8 cellular contexts compared by ENCODE assay signal in the genomic region with DNA sequence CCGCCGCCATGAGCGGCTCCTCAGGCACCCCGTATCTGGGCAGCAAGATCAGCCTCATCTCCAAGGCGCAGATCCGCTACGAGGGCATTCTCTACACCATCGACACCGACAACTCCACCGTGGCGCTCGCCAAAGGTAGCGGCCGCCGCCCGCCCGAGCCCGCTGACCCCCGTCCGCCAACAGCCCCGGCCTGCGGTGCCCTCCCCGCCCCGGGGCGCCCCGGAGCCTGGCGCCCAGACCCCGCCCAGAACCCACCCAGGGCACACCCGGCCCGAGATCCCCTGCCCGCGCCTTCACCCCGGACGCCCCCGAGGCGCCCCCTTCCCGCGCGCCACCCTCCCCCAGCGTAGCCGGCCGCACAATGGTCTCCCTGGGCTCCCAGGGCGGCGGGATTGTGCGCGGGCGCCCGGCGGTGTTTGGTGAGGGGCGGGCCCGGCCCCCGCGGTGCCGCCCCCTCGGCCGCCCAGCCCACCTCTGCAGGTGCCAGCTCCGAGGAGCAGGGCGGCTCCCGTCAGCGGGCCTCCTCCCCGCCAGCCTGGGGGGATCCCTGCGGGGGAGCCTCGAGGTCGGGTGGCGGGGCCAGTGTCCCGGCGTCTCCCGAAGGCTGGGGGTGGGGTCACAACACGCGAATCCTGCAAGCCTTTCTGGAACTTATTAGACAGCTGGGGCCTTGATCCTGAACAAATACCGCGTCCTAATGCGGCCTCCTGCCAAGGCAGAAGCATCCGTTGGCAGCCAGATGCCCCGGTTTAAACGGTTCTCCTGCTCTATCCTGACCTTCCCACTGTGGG. TPM values are rescaled to one million over a fixed set of nuclear protein-coding genes. Genes with fewer than 3 reads are reported as not detected.
DNase-seq lines count a peak whose midpoint lies in the region; ATAC-seq, FAIRE-seq and TF ChIP-seq lines count a peak whose summit lies in the region.

No MANE protein-coding gene starts in this region.

- H3K27ac ChIP-seq in endothelial cell of umbilical vein (ENCODE audit: insufficient read depth, low read depth, low read length) = peak overlapping the region; percentile 22

- peaks cover 35% of the 10 kb centered on the region for H3K36me3 Mint-ChIP-seq in activated CD4-positive, alpha-beta T cell treated with anti-CD3 and anti-CD28 coated beads, Interleukin-2, amount 10 ng/mL, durations not matched to agents 7 days and 5 days (ENCODE audit: low read depth)
- peaks cover 0 to 38% (median 4%) of the 10 kb centered on the region in 3 donors for H3K36me3 Mint-ChIP-seq in naive thymus-derived CD8-positive, alpha-beta T cell

- CTCF ChIA-PET in activated CD4-positive, alpha-beta T cell treated with anti-CD3 and anti-CD28 coated beads, Interleukin-2, amount 10 ng/mL, durations not matched to agents 7 days and 5 days (lab: Charles Lee) = interaction anchor here (0.6 to 1.4 kb wide), 5 partner anchors 11 to 631 kb away, joined by 3 read pairs; no protein-coding TSS in a partner anchor
- CTCF ChIA-PET in endothelial cell of umbilical vein (lab: Charles Lee) = interaction anchor here (0.9 to 3.1 kb wide), 5 partner anchors 12 to 112 kb away, joined by 3 to 22 read pairs (median 10); no protein-coding TSS in a partner anchor

- dilution Hi-C loops in endothelial cell of umbilical vein (cut with MboI; ENCODE audit: extremely low pct_ligation_motif_present, low sequenced_read_pairs) = no loop called here

- H3K4me2 ChIP-seq in endothelial cell of umbilical vein (ENCODE audit: insufficient read depth, low read length) = peak overlapping the region; percentile 79

- H3K4me3 Mint-ChIP-seq in activated CD4-positive, alpha-beta T cell treated with anti-CD3 and anti-CD28 coated beads, Interleukin-2, amount 10 ng/mL, durations not matched to agents 7 days and 5 days = peak overlapping the region; percentile 79
- H3K4me3 Mint-ChIP-seq in naive thymus-derived CD8-positive, alpha-beta T cell = peak overlapping the region; percentile 80 to 92 (median 85)

- no peak for TF ChIP-seq CTCF in endothelial cell of umbilical vein (IDR thresholded peaks at IDR 0.05; ENCODE audit: extremely low read depth in 1 of 2, insufficient read depth in 1 of 2, low read depth in 1 of 2, low read length in 2 of 2)

- no TSS peak for BruUV-seq in endothelial cell of umbilical vein (replicated peaks; lab: Mats Ljungman, UMichigan)

- H3K36me3 ChIP-seq in HAP-1 (replicated peaks) = peaks cover 36% of the 10 kb centered on the region
- H3K36me3 ChIP-seq in endothelial cell of umbilical vein (ENCODE audit: control insufficient read depth in 2 of 2, extremely low read depth in 1 of 2, insufficient read depth in 2 of 2, low read length in 2 of 2) = peaks cover 9 to 22% of the 10 kb centered on the region in 2 experiments

- peak; percentile 52 for FAIRE-seq in endothelial cell of umbilical vein (lab: Jason Lieb, UNC)

- H3K27me3 Mint-ChIP-seq in activated CD4-positive, alpha-beta T cell treated with anti-CD3 and anti-CD28 coated beads, Interleukin-2, amount 10 ng/mL, durations not matched to agents 7 days and 5 days = no peaks in the 10 kb centered on the region
- no peaks in the 10 kb centered on the region for H3K27me3 Mint-ChIP-seq in naive thymus-derived CD8-positive, alpha-beta T cell

- peak overlapping the region; percentile 57 for H3K9ac ChIP-seq in endothelial cell of umbilical vein (replicated peaks; ENCODE audit: extremely low read depth, insufficient read depth, low read length)

- no peaks in the 10 kb centered on the region for H3K9me1 ChIP-seq in endothelial cell of umbilical vein (replicated peaks; ENCODE audit: control insufficient read depth, extremely low read depth, insufficient read depth, low read length)

- H3K27me3 ChIP-seq in HAP-1 (ENCODE audit: low read depth) = no peaks in the 10 kb centered on the region
- H3K27me3 ChIP-seq in endothelial cell of umbilical vein (ENCODE audit: control insufficient read depth in 2 of 2, insufficient read depth in 2 of 2, low read length in 2 of 2) = peaks cover 7% of the 10 kb centered on the region in 2 experiments

- H4K20me1 ChIP-seq in endothelial cell of umbilical vein (replicated peaks; ENCODE audit: control insufficient read depth, extremely low read depth, insufficient read depth, low read length) = no peaks in the 10 kb centered on the region

- H3K4me3 ChIP-seq in HAP-1 (peak overlapping the region; percentile 47), endothelial cell of umbilical vein (replicated peaks in 1 of 3; ENCODE audit: insufficient read depth in 1 of 3, low read depth in 1 of 3, low read length in 3 of 3) (peak overlapping the region; percentile 56 to 76 (median 65))

- H3K4me1 ChIP-seq in HAP-1 (peaks cover 8% of the 10 kb centered on the region; the same call in 1 of the 2 replicates), endothelial cell of umbilical vein (ENCODE audit: control insufficient read depth, extremely low read depth, insufficient read depth, low read length) (peaks cover 11% of the 10 kb centered on the region)

- in situ Hi-C loops in HAP-1 (cut with MboI; ENCODE audit: low sequenced_read_pairs) = loop anchor here (5.0 kb wide), 1 partner anchor 61 kb away; no protein-coding TSS in a partner anchor

- peak; percentile 25 to 31 for ATAC-seq in naive thymus-derived CD8-positive, alpha-beta T cell

- no peaks in the 10 kb centered on the region for H3K9me3 Mint-ChIP-seq in activated CD4-positive, alpha-beta T cell treated with anti-CD3 and anti-CD28 coated beads, Interleukin-2, amount 10 ng/mL, durations not matched to agents 7 days and 5 days
- peaks cover 0 to 5% (median 0%) of the 10 kb centered on the region in 9 donors for H3K9me3 Mint-ChIP-seq in naive thymus-derived CD8-positive, alpha-beta T cell

- peak overlapping the region; percentile 75 for H3K27ac Mint-ChIP-seq in activated CD4-positive, alpha-beta T cell treated with anti-CD3 and anti-CD28 coated beads, Interleukin-2, amount 10 ng/mL, durations not matched to agents 7 days and 5 days
- peak overlapping the region in 9 of 10 donors; percentile 69 to 90 (median 84) for H3K27ac Mint-ChIP-seq in naive thymus-derived CD8-positive, alpha-beta T cell

- no peak for TF ChIP-seq POLR2A in endothelial cell of umbilical vein (IDR thresholded peaks at IDR 0.05; ENCODE audit: low read depth, low read length)

- intact Hi-C loops in endothelial cell of umbilical vein (cut with micrococcal nuclease) = loop anchor here (1.0 to 5.0 kb wide), 4 partner anchors 20 to 111 kb away; a partner anchor contains a TSS

- POLR2A ChIA-PET in activated CD4-positive, alpha-beta T cell treated with anti-CD3 and anti-CD28 coated beads, Interleukin-2, amount 10 ng/mL, durations not matched to agents 7 days and 5 days (lab: Charles Lee) = interaction anchor here (1.1 kb wide), 1 partner anchor 20 kb away, joined by 3 read pairs; a partner anchor contains a TSS
- POLR2A ChIA-PET in endothelial cell of umbilical vein (lab: Charles Lee) = interaction anchor here (0.5 to 2.0 kb wide), 3 partner anchors 27 to 501 kb away, joined by 3 to 18 read pairs (median 3); a partner anchor contains a TSS
- POLR2A ChIA-PET in naive thymus-derived CD8-positive, alpha-beta T cell (lab: Charles Lee) = interaction anchor here (0.6 to 6.8 kb wide), 10 partner anchors 10 to 888 kb away, joined by 3 to 158 read pairs (median 12); a partner anchor contains a TSS

- DNase-seq in NCI-H1436 (lab: John Stamatoyannopoulos, UW) (peak; percentile 60), NCI-H1436 treated with DMSO at 0.1 percent for 48 hours (lab: John Stamatoyannopoulos, UW) (no peak), HAP-1 (ENCODE audit: low spot score in 2 of 2) (peak in 1 of 2 experiments; percentile 62), NCI-H1048 (lab: John Stamatoyannopoulos, UW) (peak; percentile 30), endothelial cell of umbilical vein (ENCODE audit: low read depth, low spot score) (peak; percentile 11)
- peak; percentile 38 for DNase-seq in activated CD4-positive, alpha-beta T cell treated with anti-CD3 and anti-CD28 coated beads, Interleukin-2, amount 10 ng/mL, durations not matched to agents 7 days and 5 days
- DNase-seq in naive thymus-derived CD8-positive, alpha-beta T cell = peak in 9 of 10 donors; percentile 35 to 70 (median 59)
- no peak for DNase-seq in effector CD4-positive, alpha-beta T cell

- H3K9me3 ChIP-seq in HAP-1 (no peaks in the 10 kb centered on the region), endothelial cell of umbilical vein (replicated peaks; ENCODE audit: control insufficient read depth, insufficient read depth, low read length) (no peaks in the 10 kb centered on the region)

- peaks cover 47% of the 10 kb centered on the region for H3K4me1 Mint-ChIP-seq in activated CD4-positive, alpha-beta T cell treated with anti-CD3 and anti-CD28 coated beads, Interleukin-2, amount 10 ng/mL, durations not matched to agents 7 days and 5 days
- H3K4me1 Mint-ChIP-seq in naive thymus-derived CD8-positive, alpha-beta T cell = peaks cover 25 to 65% (median 58%) of the 10 kb centered on the region in 4 donors

- peak overlapping the region; percentile 88 for H2AFZ ChIP-seq in endothelial cell of umbilical vein (ENCODE audit: low read depth, low read length)

- peaks cover 16% of the 10 kb centered on the region for H3K79me2 ChIP-seq in endothelial cell of umbilical vein (ENCODE audit: control insufficient read depth, insufficient read depth, low read length)

RNA-seq across cellular contexts. Expression of a gene that starts 0.6 kb away (rescaled TPM):
- total RNA-seq in activated CD4-positive, alpha-beta T cell treated with anti-CD3 and anti-CD28 coated beads, Interleukin-2, amount 10 ng/mL, durations not matched to agents 7 days and 5 days = 10 to 100 TPM; 42.6 to 47.1 TPM
- 31.1 and 34.0 TPM in 2 replicates for total RNA-seq in endothelial cell of umbilical vein
- 32.5 and 37.0 TPM in 2 replicates for polyA plus RNA-seq in endothelial cell of umbilical vein
- 25.5 and 28.8 TPM in 2 replicates for polyA plus RNA-seq in endothelial cell of umbilical vein (2011; cell fraction: cytosol; rRNA removed)
- 29.2 and 29.5 TPM in 2 replicates for polyA plus RNA-seq in endothelial cell of umbilical vein (2011; cell fraction: nucleus; rRNA removed)
- polyA plus RNA-seq in endothelial cell of umbilical vein (2012) = 25.4 and 25.9 TPM in 2 replicates
- 21.0 and 23.0 TPM in 2 replicates for polyA minus RNA-seq in endothelial cell of umbilical vein
- polyA minus RNA-seq in endothelial cell of umbilical vein (2011; cell fraction: cytosol; rRNA and poly(A)+ RNA removed) = 24.1 TPM
- polyA minus RNA-seq in endothelial cell of umbilical vein (2011; cell fraction: nucleus; rRNA and poly(A)+ RNA removed) = 13.8 and 14.6 TPM in 2 replicates
- total RNA-seq in naive thymus-derived CD8-positive, alpha-beta T cell = 10 to 100 TPM; 53.5 to 55.8 TPM
- polyA plus RNA-seq in naive thymus-derived CD8-positive, alpha-beta T cell = 1 to 10 TPM; 1.5 to 2.4 (median 2.4) TPM

RNA-seq across cellular contexts. Expression of a gene that starts 20.3 kb away (rescaled TPM):
- total RNA-seq in activated CD4-positive, alpha-beta T cell treated with anti-CD3 and anti-CD28 coated beads, Interleukin-2, amount 10 ng/mL, durations not matched to agents 7 days and 5 days = 100 to 1,000 TPM; 250 to 306 TPM
- 389 and 393 TPM in 2 replicates for total RNA-seq in endothelial cell of umbilical vein
- 783 and 826 TPM in 2 replicates for polyA plus RNA-seq in endothelial cell of umbilical vein
- 661 and 723 TPM in 2 replicates for polyA plus RNA-seq in endothelial cell of umbilical vein (2011; cell fraction: cytosol; rRNA removed)
- polyA plus RNA-seq in endothelial cell of umbilical vein (2011; cell fraction: nucleus; rRNA removed) = 410 and 499 TPM in 2 replicates
- polyA plus RNA-seq in endothelial cell of umbilical vein (2012) = 438 and 526 TPM in 2 replicates
- 230 and 251 TPM in 2 replicates for polyA minus RNA-seq in endothelial cell of umbilical vein
- 190 TPM for polyA minus RNA-seq in endothelial cell of umbilical vein (2011; cell fraction: cytosol; rRNA and poly(A)+ RNA removed)
- 48.9 and 53.7 TPM in 2 replicates for polyA minus RNA-seq in endothelial cell of umbilical vein (2011; cell fraction: nucleus; rRNA and poly(A)+ RNA removed)
- 100 to 1,000 TPM; 178 to 185 TPM for total RNA-seq in naive thymus-derived CD8-positive, alpha-beta T cell
- polyA plus RNA-seq in naive thymus-derived CD8-positive, alpha-beta T cell = 100 to 1,000 TPM; 362 to 473 (median 419) TPM

RNA-seq across cellular contexts. Expression of a gene that starts 20.7 kb away (rescaled TPM):
- 10 to 100 TPM; 17.3 to 19.7 TPM for total RNA-seq in activated CD4-positive, alpha-beta T cell treated with anti-CD3 and anti-CD28 coated beads, Interleukin-2, amount 10 ng/mL, durations not matched to agents 7 days and 5 days
- 21.7 and 22.1 TPM in 2 replicates for total RNA-seq in endothelial cell of umbilical vein
- 15.4 and 21.0 TPM in 2 replicates for polyA plus RNA-seq in endothelial cell of umbilical vein
- 4.9 and 8.4 TPM in 2 replicates for polyA plus RNA-seq in endothelial cell of umbilical vein (2011; cell fraction: cytosol; rRNA removed)
- 40.5 and 40.6 TPM in 2 replicates for polyA plus RNA-seq in endothelial cell of umbilical vein (2011; cell fraction: nucleus; rRNA removed)
- 8.9 and 11.2 TPM in 2 replicates for polyA plus RNA-seq in endothelial cell of umbilical vein (2012)
- polyA minus RNA-seq in endothelial cell of umbilical vein = 19.2 and 25.9 TPM in 2 replicates
- 14.1 TPM for polyA minus RNA-seq in endothelial cell of umbilical vein (2011; cell fraction: cytosol; rRNA and poly(A)+ RNA removed)
- 21.9 and 33.6 TPM in 2 replicates for polyA minus RNA-seq in endothelial cell of umbilical vein (2011; cell fraction: nucleus; rRNA and poly(A)+ RNA removed)
- total RNA-seq in naive thymus-derived CD8-positive, alpha-beta T cell = 10 to 100 TPM; 23.0 to 23.6 TPM
- under 1 TPM; 0.39 to 0.58 (median 0.50) TPM for polyA plus RNA-seq in naive thymus-derived CD8-positive, alpha-beta T cell

RNA-seq across cellular contexts. Expression of a gene that starts 57.2 kb away (rescaled TPM):
- 10 to 100 TPM; 24.2 to 32.0 TPM for total RNA-seq in activated CD4-positive, alpha-beta T cell treated with anti-CD3 and anti-CD28 coated beads, Interleukin-2, amount 10 ng/mL, durations not matched to agents 7 days and 5 days
- total RNA-seq in endothelial cell of umbilical vein = 15.2 and 19.5 TPM in 2 replicates
- 5.8 and 6.1 TPM in 2 replicates for polyA plus RNA-seq in endothelial cell of umbilical vein
- 4.3 and 5.8 TPM in 2 replicates for polyA plus RNA-seq in endothelial cell of umbilical vein (2011; cell fraction: cytosol; rRNA removed)
- 11.8 and 18.9 TPM in 2 replicates for polyA plus RNA-seq in endothelial cell of umbilical vein (2011; cell fraction: nucleus; rRNA removed)
- 12.6 and 18.5 TPM in 2 replicates for polyA plus RNA-seq in endothelial cell of umbilical vein (2012)
- 4.5 and 5.4 TPM in 2 replicates for polyA minus RNA-seq in endothelial cell of umbilical vein
- polyA minus RNA-seq in endothelial cell of umbilical vein (2011; cell fraction: cytosol; rRNA and poly(A)+ RNA removed) = 39.3 TPM
- 6.8 and 9.2 TPM in 2 replicates for polyA minus RNA-seq in endothelial cell of umbilical vein (2011; cell fraction: nucleus; rRNA and poly(A)+ RNA removed)
- total RNA-seq in naive thymus-derived CD8-positive, alpha-beta T cell = 10 to 100 TPM; 39.0 to 41.5 TPM
- 1 to 10 TPM in 2 of 3 donors, under 1 TPM in 1; 0.31 to 1.6 (median 1.4) TPM for polyA plus RNA-seq in naive thymus-derived CD8-positive, alpha-beta T cell

RNA-seq across cellular contexts. Expression of a gene that starts 60.0 kb away (rescaled TPM):
- 10 to 100 TPM; 33.6 to 37.3 TPM for total RNA-seq in activated CD4-positive, alpha-beta T cell treated with anti-CD3 and anti-CD28 coated beads, Interleukin-2, amount 10 ng/mL, durations not matched to agents 7 days and 5 days
- total RNA-seq in endothelial cell of umbilical vein = 22.1 and 31.6 TPM in 2 replicates
- 19.9 and 22.2 TPM in 2 replicates for polyA plus RNA-seq in endothelial cell of umbilical vein
- polyA plus RNA-seq in endothelial cell of umbilical vein (2011; cell fraction: cytosol; rRNA removed) = 17.0 and 17.8 TPM in 2 replicates
- 32.3 and 33.8 TPM in 2 replicates for polyA plus RNA-seq in endothelial cell of umbilical vein (2011; cell fraction: nucleus; rRNA removed)
- polyA plus RNA-seq in endothelial cell of umbilical vein (2012) = 14.4 and 17.4 TPM in 2 replicates
- 11.5 and 11.9 TPM in 2 replicates for polyA minus RNA-seq in endothelial cell of umbilical vein
- 20.9 TPM for polyA minus RNA-seq in endothelial cell of umbilical vein (2011; cell fraction: cytosol; rRNA and poly(A)+ RNA removed)
- polyA minus RNA-seq in endothelial cell of umbilical vein (2011; cell fraction: nucleus; rRNA and poly(A)+ RNA removed) = 12.4 and 17.0 TPM in 2 replicates
- 10 to 100 TPM; 44.2 to 45.1 TPM for total RNA-seq in naive thymus-derived CD8-positive, alpha-beta T cell
- polyA plus RNA-seq in naive thymus-derived CD8-positive, alpha-beta T cell = 10 to 100 TPM; 21.8 to 28.5 (median 21.9) TPM

Comparison
In these comparisons a context has a peak if more than half of its experiments do, and no peak if none do; other contexts are left out.
1. DNase-seq: peak in NCI-H1436 (single experiment), NCI-H1048 (single experiment), activated CD4-positive, alpha-beta T cell treated with anti-CD3 and anti-CD28 coated beads, Interleukin-2, amount 10 ng/mL, durations not matched to agents 7 days and 5 days (single experiment), endothelial cell of umbilical vein (single experiment) and naive thymus-derived CD8-positive, alpha-beta T cell (9 of 10); none in NCI-H1436 treated with DMSO at 0.1 percent for 48 hours (single experiment) and effector CD4-positive, alpha-beta T cell (single experiment).